ENCODE assay signal across 8 cellular contexts in the genomic region with DNA sequence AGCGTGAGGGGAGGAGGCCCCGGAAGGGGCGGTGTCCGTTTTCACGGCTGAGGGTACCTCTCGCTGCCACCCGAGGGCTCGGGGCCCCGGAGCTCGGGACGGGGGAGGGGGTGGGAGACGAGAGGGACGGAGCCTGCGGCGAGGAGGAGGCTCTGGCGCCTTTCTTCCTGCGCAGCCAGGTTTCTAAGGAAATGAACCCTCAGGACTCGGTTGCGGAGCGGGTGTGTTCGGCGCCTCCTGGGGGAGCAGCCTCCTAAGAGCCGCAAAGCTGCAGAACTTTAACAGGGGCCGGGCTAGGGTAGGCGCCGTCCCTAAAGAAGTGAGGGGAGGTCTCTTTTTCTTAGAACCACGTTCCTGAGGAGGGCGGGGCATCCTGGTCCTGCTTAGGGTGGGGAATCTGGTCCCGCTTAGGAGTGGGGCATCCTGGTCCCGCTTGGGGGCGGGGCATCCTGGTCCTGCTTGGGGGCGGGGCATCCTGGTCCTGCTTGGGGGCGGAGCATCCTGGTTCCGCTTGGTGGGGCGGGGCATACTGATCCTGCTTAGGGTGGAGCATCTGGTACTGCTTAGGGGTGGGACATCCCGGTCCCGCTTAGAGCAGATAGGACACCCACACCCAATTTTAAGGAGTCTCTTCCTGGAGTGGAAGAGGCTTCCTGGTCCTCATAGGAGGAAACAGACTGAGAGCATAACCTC. TPM values are rescaled to one million over a fixed set of nuclear protein-coding genes. Genes with fewer than 3 reads are reported as not detected.
A peak's percentile ranks its signal among the peaks of the same experiment; 100 is the strongest.
DNase-seq lines count a peak whose midpoint lies in the region; ATAC-seq, FAIRE-seq and TF ChIP-seq lines count a peak whose summit lies in the region.

No MANE protein-coding gene starts in this region.

- peaks cover 46% of the 10 kb centered on the region for H3K27me3 ChIP-seq in skeletal muscle satellite cell (ENCODE audit: control insufficient read depth, insufficient read depth, low read length)

- no peak for ATAC-seq in GM19397 (IDR thresholded peaks at IDR 0.05; ENCODE audit: unreplicated experiment)

- in situ Hi-C loops in ACHN (cut with HindIII; ENCODE audit: low pct_ligation_motif_present, low pct_unique_long_range_greater_than_20kb, low sequenced_read_pairs) = no loop called here

- 0 out of 2 replicates have a peak, but pooled peaks have one; percentile 25 for TF ChIP-seq POLR2A in H54 (IDR thresholded peaks at IDR 0.05; ENCODE audit: low read depth, low read length)

- peak; percentile 80 for DNase-seq in ACHN
- peak; percentile 97 for DNase-seq in H54 (ENCODE audit: insufficient read length, low spot score)
- DNase-seq in OCI-M1 (lab: John Stamatoyannopoulos, UW) = peak; percentile 75
- DNase-seq in astrocyte of the hippocampus (ENCODE audit: low read depth, low spot score) = peak; percentile 70
- DNase-seq in hepatic stellate cell (ENCODE audit: low spot score) = peak; percentile 92
- DNase-seq in NCI-H1092 treated with DMSO at 0.1 percent for 48 hours (lab: John Stamatoyannopoulos, UW) = no peak

- H3K9ac ChIP-seq in skeletal muscle satellite cell (ENCODE audit: low read depth, low read length) = peak overlapping the region; percentile 51

- no peaks in the 10 kb centered on the region for H3K9me3 ChIP-seq in skeletal muscle satellite cell (replicated peaks; ENCODE audit: low read length)

- FAIRE-seq in H54 (lab: Jason Lieb, UNC) = no peak

- H3K4me1 ChIP-seq in skeletal muscle satellite cell (ENCODE audit: control insufficient read depth, insufficient read depth, low read length) = peaks cover 14% of the 10 kb centered on the region

- peak overlapping the region; percentile 70 for H3K4me3 ChIP-seq in skeletal muscle satellite cell (ENCODE audit: low read length)

- peak overlapping the region; percentile 80 for H3K4me2 ChIP-seq in skeletal muscle satellite cell (ENCODE audit: low read length)

- H3K36me3 ChIP-seq in skeletal muscle satellite cell (ENCODE audit: insufficient read depth, low read length) = no peaks in the 10 kb centered on the region

RNA-seq across cellular contexts. Expression of a gene that starts 6.2 kb away (rescaled TPM):
- total RNA-seq in skeletal muscle satellite cell (2012; rRNA removed) = 0.76 TPM in 1 of 2 replicates, not detected in the other

RNA-seq across cellular contexts. Expression of a gene that starts 7.5 kb away (rescaled TPM):
- total RNA-seq in skeletal muscle satellite cell (2012; rRNA removed) = 0.66 and 0.76 TPM in 2 replicates

RNA-seq across cellular contexts. Expression of a gene that starts 16.3 kb away (rescaled TPM):
- not detected in 2 replicates for total RNA-seq in skeletal muscle satellite cell (2012; rRNA removed)

RNA-seq across cellular contexts. Expression of a gene that starts 24.9 kb away (rescaled TPM):
- 2.0 and 17.3 TPM in 2 replicates for total RNA-seq in skeletal muscle satellite cell (2012; rRNA removed)

RNA-seq across cellular contexts. Expression of a gene that starts 35.4 kb away (rescaled TPM):
- 3.3 and 3.9 TPM in 2 replicates for total RNA-seq in skeletal muscle satellite cell (2012; rRNA removed)
